20 cellular contexts compared by ENCODE assay signal in genomic region chr7:25621993-25622392, GRCh38.
A peak's percentile ranks its signal among the peaks of the same experiment; 100 is the strongest.
DNase-seq lines count a peak whose midpoint lies in the region; ATAC-seq, FAIRE-seq and TF ChIP-seq lines count a peak whose summit lies in the region.
"Had no signal": no experiment of that assay in that cellular context is flagged by ENCODE, and none has a peak within 500 bp of the region (broad histone marks: within the 10 kb centered on the region; RNA-seq: fewer than 3 reads in every experiment).

No MANE protein-coding gene starts in this region.

- H2AK5ac ChIP-seq in IMR-90 (ENCODE audit: low read depth, low read length) = no peak overlapping the region

- BruUV-seq in IMR-90 (replicated peaks; lab: Mats Ljungman, UMichigan) = no TSS peak

- H3K36me3 Mint-ChIP-seq in nephron (ENCODE audit: low read depth) (peaks cover 4% of the 10 kb centered on the region), nephron progenitor cell (ENCODE audit: low read depth) (peaks cover 7% of the 10 kb centered on the region)
- H3K36me3 Mint-ChIP-seq: CD14-positive monocyte; CD8-positive, alpha-beta T cell had no signal

- H3K9me3 ChIP-seq in A549 (no peaks in the 10 kb centered on the region), IMR-90 (ENCODE audit: control insufficient read depth, insufficient read depth, low read length) (no peaks in the 10 kb centered on the region), gastrocnemius medialis (no peaks in the 10 kb centered on the region)

- TF ChIP-seq POLR2A in A549 (IDR thresholded peaks at IDR 0.05; ENCODE audit: low read length) (no peak), IMR-90 (IDR thresholded peaks at IDR 0.05; ENCODE audit: low read depth, low read length) (no peak), gastrocnemius medialis (IDR thresholded peaks at IDR 0.05) (no peak)

- H3K56ac ChIP-seq in IMR-90 (ENCODE audit: extremely low read depth, insufficient read depth, low read length) = no peak overlapping the region

- no peak overlapping the region for H2BK20ac ChIP-seq in IMR-90 (ENCODE audit: low read depth, low read length)

- TF ChIP-seq RAD21 in A549 (conservative IDR thresholded peaks at IDR 0.05 in 1 of 2, IDR thresholded peaks at IDR 0.05 in 1 of 2) (no peak), IMR-90 (IDR thresholded peaks at IDR 0.05; ENCODE audit: low read length) (no peak)

- 20% methylated on average over 2 of the region's 2 CpGs for WGBS in A549 (ENCODE audit: missing lambda C conversion rate)
- no CpG with 5 or more reads among the region's 2 CpGs for WGBS in IMR-90 (ENCODE audit: extremely low coverage in 2 of 2, insufficient read length in 1 of 2), 2 experiments

- H3K36me3 ChIP-seq in IMR-90 (ENCODE audit: control insufficient read depth, insufficient read depth, low read length) (no peaks in the 10 kb centered on the region), gastrocnemius medialis (no peaks in the 10 kb centered on the region)

- no peak overlapping the region for H3K23ac ChIP-seq in IMR-90 (ENCODE audit: low read depth, low read length)

- no peak overlapping the region for H2BK15ac ChIP-seq in IMR-90 (ENCODE audit: low read depth, low read length)

- H2BK120ac ChIP-seq in IMR-90 (ENCODE audit: low read depth, low read length) = no peak overlapping the region

- dilution Hi-C loops in IMR-90 (cut with HindIII; ENCODE audit: low sequenced_read_pairs, unreplicated experiment) = no loop called here

- CTCF ChIA-PET in A549 (lab: Yijun Ruan, JAX) (no interaction called here), IMR-90 (lab: Yijun Ruan, JAX) (no interaction called here)

- H4K8ac ChIP-seq in IMR-90 (ENCODE audit: low read depth in 2 of 2, low read length in 2 of 2) = no peak overlapping the region

- H3K4me1 ChIP-seq in A549 = no peaks in the 10 kb centered on the region
- no peaks in the 10 kb centered on the region for H3K4me1 ChIP-seq in IMR-90 (ENCODE audit: control insufficient read depth, insufficient read depth, low read length)
- H3K4me1 ChIP-seq in gastrocnemius medialis = peaks cover 0 to 21% of the 10 kb centered on the region in 2 donors

- FAIRE-seq in A549 (lab: Jason Lieb, UNC) = no peak
- FAIRE-seq: D721Med, HTR-8/SVneo had no signal

- no peaks in the 10 kb centered on the region for H3K79me1 ChIP-seq in IMR-90 (ENCODE audit: low read depth in 1 of 2, low read length in 2 of 2)

- no peaks in the 10 kb centered on the region for H4K20me1 ChIP-seq in IMR-90 (ENCODE audit: insufficient read depth, low read length)

- no peaks in the 10 kb centered on the region for H3K27me3 Mint-ChIP-seq in nephron (ENCODE audit: low read depth)
- H3K27me3 Mint-ChIP-seq in nephron progenitor cell (ENCODE audit: low read depth, poor library complexity) = no peaks in the 10 kb centered on the region
- H3K27me3 Mint-ChIP-seq: B cell had no signal

- H3K4me2 ChIP-seq in A549 (no peak overlapping the region), IMR-90 (ENCODE audit: low read depth, low read length) (no peak overlapping the region)

- H3K4me1 Mint-ChIP-seq in nephron = peaks cover 71% of the 10 kb centered on the region
- peaks cover 64% of the 10 kb centered on the region for H3K4me1 Mint-ChIP-seq in nephron progenitor cell

- H3K27ac Mint-ChIP-seq in nephron (peak overlapping the region; percentile 29 to 58 (median 32)), nephron progenitor cell (no peak overlapping the region)
- H3K27ac Mint-ChIP-seq: B cell; CD14-positive monocyte; CD8-positive, alpha-beta T cell; HFFc6 had no signal

- H2AFZ ChIP-seq in IMR-90 (replicated peaks; ENCODE audit: low read length, poor library complexity) = no peak overlapping the region

- no peak overlapping the region for H4K91ac ChIP-seq in IMR-90 (ENCODE audit: insufficient read depth, low read depth, low read length)

- DNase-seq in A549 (ENCODE audit: low read depth in 1 of 2, low spot score in 1 of 2) (no peak), IMR-90 (no peak), amniotic stem cell (lab: John Stamatoyannopoulos, UW) (no peak), gastrocnemius medialis (no peak), NCI-H1436 (lab: John Stamatoyannopoulos, UW) (no peak), nephron progenitor cell (no peak)
- DNase-seq: 8988T; CD8-positive, alpha-beta T cell; COR-L47; DND-41; GF-D8; HCEC 1CT; HFFc6; KBM-7 had no signal

- H3K4me3 Mint-ChIP-seq in nephron = no peak overlapping the region
- H3K4me3 Mint-ChIP-seq in nephron progenitor cell = no peak overlapping the region
- H3K4me3 Mint-ChIP-seq: B cell; CD14-positive monocyte; CD8-positive, alpha-beta T cell; HFFc6 had no signal

- in situ Hi-C loops in IMR-90 (cut with MboI; ENCODE audit: low sequenced_read_pairs) = no loop called here
- in situ Hi-C loops in gastrocnemius medialis (cut with MboI; ENCODE audit: low sequenced_read_pairs in 4 of 4) = no loop called here

- no peak overlapping the region for H3K4me3 ChIP-seq in A549
- H3K4me3 ChIP-seq in IMR-90 (ENCODE audit: insufficient read depth, low read depth, low read length) = no peak overlapping the region
- no peak overlapping the region for H3K4me3 ChIP-seq in gastrocnemius medialis

- no peak overlapping the region for H3K4ac ChIP-seq in IMR-90 (ENCODE audit: low read depth, low read length)

- H3K9me1 ChIP-seq in IMR-90 (ENCODE audit: insufficient read depth, low read length) = no peaks in the 10 kb centered on the region

- H2AK9ac ChIP-seq in IMR-90 (replicated peaks; ENCODE audit: low read depth, low read length, poor library complexity) = no peak overlapping the region

- H2BK5ac ChIP-seq in IMR-90 (ENCODE audit: low read depth, low read length, poor library complexity, severe bottlenecking) = no peak overlapping the region

- no peak overlapping the region for H3K14ac ChIP-seq in IMR-90 (replicated peaks; ENCODE audit: low read depth, low read length)

- ATAC-seq in A549 (no peak), IMR-90 (ENCODE audit: low read depth) (no peak), gastrocnemius medialis (no peak)
- ATAC-seq: CD8-positive, alpha-beta T cell had no signal

- H3K27me3 ChIP-seq in IMR-90 (ENCODE audit: control insufficient read depth, insufficient read depth, low read length) (no peaks in the 10 kb centered on the region), gastrocnemius medialis (no peaks in the 10 kb centered on the region)

- no peak overlapping the region for H3K18ac ChIP-seq in IMR-90 (ENCODE audit: low read depth, low read length)

- H3K9me3 Mint-ChIP-seq in nephron = no peaks in the 10 kb centered on the region
- peaks cover 12% of the 10 kb centered on the region for H3K9me3 Mint-ChIP-seq in nephron progenitor cell

- H4K5ac ChIP-seq in IMR-90 (ENCODE audit: low read depth, low read length) = no peak overlapping the region

- TF ChIP-seq EP300 in A549 (IDR thresholded peaks at IDR 0.05) = no peak

- H3K27ac ChIP-seq in A549 (no peak overlapping the region), IMR-90 (ENCODE audit: insufficient read depth, low read length) (no peak overlapping the region), cingulate gyrus (ENCODE audit: low read depth, low read length) (peak overlapping the region; percentile 88), gastrocnemius medialis (no peak overlapping the region)

- intact Hi-C loops in IMR-90 (cut with micrococcal nuclease) (no loop called here), gastrocnemius medialis (cut with DNase I; ENCODE audit: low total_unique reads) (no loop called here)

- no peak for TF ChIP-seq CTCF in A549 (IDR thresholded peaks at IDR 0.05)
- no peak for TF ChIP-seq CTCF in IMR-90 (conservative IDR thresholded peaks at IDR 0.05; ENCODE audit: low read depth, low read length)
- no peak for TF ChIP-seq CTCF in nephron (IDR thresholded peaks at IDR 0.05; ENCODE audit: unreplicated experiment in 3 of 3)
- no peak for TF ChIP-seq CTCF in gastrocnemius medialis (IDR thresholded peaks at IDR 0.05 in 4 of 5, conservative IDR thresholded peaks at IDR 0.05 in 1 of 5)
- no peak for TF ChIP-seq CTCF in nephron progenitor cell (IDR thresholded peaks at IDR 0.05)

- POLR2A ChIA-PET in A549 (lab: Yijun Ruan, JAX) = no interaction called here
- POLR2A ChIA-PET in IMR-90 (lab: Charles Lee; ENCODE audit: unreplicated experiment) = no interaction called here

- no peak overlapping the region for H3K9ac ChIP-seq in IMR-90 (ENCODE audit: low read depth, low read length)

TF ChIP-seq in A549, 52 proteins besides CTCF, POLR2A, EP300 and RAD21:
- no peak for TF ChIP-seq CHD2 (IDR thresholded peaks at IDR 0.05; ENCODE audit: low read length, partially characterized antibody)
- peak; percentile 74 for TF ChIP-seq MAFK (IDR thresholded peaks at IDR 0.05; ENCODE audit: partially characterized antibody)

TF ChIP-seq in IMR-90, 13 proteins besides CTCF, POLR2A, EP300 and RAD21:
- no peak for TF ChIP-seq BHLHE40 (IDR thresholded peaks at IDR 0.05; ENCODE audit: low read depth, low read length)
- peak; percentile 73 for TF ChIP-seq MAFK (IDR thresholded peaks at IDR 0.05; ENCODE audit: low read depth, low read length)
